7 cellular contexts compared by ENCODE assay signal in genomic region chr2:141524777-141525176, GRCh38.
"Had no signal": no experiment of that assay in that cellular context is flagged by ENCODE, and none has a peak within 500 bp of the region (broad histone marks: within the 10 kb centered on the region; RNA-seq: fewer than 3 reads in every experiment).

No MANE protein-coding gene starts in this region.

- H3K9ac ChIP-seq: KMS-11 had no signal

- H3K9me3 Mint-ChIP-seq: IgD-negative memory B cell had no signal

- FAIRE-seq: HTR-8/SVneo had no signal

- H3K36me3 Mint-ChIP-seq: IgD-negative memory B cell had no signal

- H3K4me3 Mint-ChIP-seq: IgD-negative memory B cell had no signal

- H3K4me2 ChIP-seq: KMS-11 had no signal

- H3K4me1 Mint-ChIP-seq: IgD-negative memory B cell had no signal

- H3K27ac Mint-ChIP-seq: IgD-negative memory B cell had no signal

- H3K27me3 Mint-ChIP-seq: IgD-negative memory B cell had no signal

- H3K27ac ChIP-seq: HL-60, KMS-11 had no signal

- DNase-seq: IMR-90, KBM-7, KG1 had no signal
